9 cellular contexts compared by ENCODE assay signal in the genomic region with DNA sequence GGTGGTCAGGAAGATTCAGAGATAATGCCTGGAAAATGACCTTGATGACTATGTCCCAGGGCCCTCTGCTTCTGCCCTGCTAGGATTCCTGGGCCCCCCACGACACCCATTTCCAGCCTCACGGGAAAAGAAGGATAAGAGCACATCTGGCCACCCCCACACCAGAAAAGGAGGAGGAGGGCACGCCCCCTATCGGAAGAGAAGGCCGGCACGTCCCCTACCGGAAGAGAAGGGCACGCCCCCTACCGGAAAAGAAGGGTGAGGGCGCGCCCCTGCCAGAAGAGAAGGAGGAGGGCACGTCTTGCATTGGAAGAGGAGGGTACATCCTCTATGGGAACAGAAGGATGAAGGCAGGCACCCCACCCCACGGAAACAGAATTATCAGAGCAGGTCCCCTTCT.
A peak's percentile ranks its signal among the peaks of the same experiment; 100 is the strongest.
DNase-seq lines count a peak whose midpoint lies in the region; ATAC-seq, FAIRE-seq and TF ChIP-seq lines count a peak whose summit lies in the region.
"Had no signal": no experiment of that assay in that cellular context is flagged by ENCODE, and none has a peak within 500 bp of the region (broad histone marks: within the 10 kb centered on the region; RNA-seq: fewer than 3 reads in every experiment).

No MANE protein-coding gene starts in this region.

- no peaks in the 10 kb centered on the region for H3K36me3 ChIP-seq in small intestine (ENCODE audit: control insufficient read depth in 2 of 2, insufficient read depth in 2 of 2, low read length in 2 of 2)

- FAIRE-seq in small intestine (lab: Jason Lieb, UNC): no peak

- H3K4me3 ChIP-seq in epithelial cell of proximal tubule (ENCODE audit: low read depth, low read length) (no peak overlapping the region), small intestine (ENCODE audit: low read depth in 1 of 2, low read length in 2 of 2) (no peak overlapping the region)
- H3K4me3 ChIP-seq: skin epidermis had no signal

- no peaks in the 10 kb centered on the region for H3K27me3 ChIP-seq in small intestine (ENCODE audit: control insufficient read depth in 2 of 2, insufficient read depth in 2 of 2, low read length in 2 of 2)

- intact Hi-C loops in activated CD8-positive, alpha-beta T cell treated with anti-CD3 and anti-CD28 coated beads for 36 hours (cut with micrococcal nuclease): no loop called here

- no peak overlapping the region for H3K27ac ChIP-seq in small intestine (ENCODE audit: low read depth in 1 of 2, low read length in 1 of 2)
- H3K27ac ChIP-seq: skin epidermis had no signal

- DNase-seq in ELF-1 (ENCODE audit: low read depth, low spot score) (peak; percentile 74), NAMALWA (ENCODE audit: low spot score) (peak; percentile 82), epithelial cell of proximal tubule (ENCODE audit: low read depth) (no peak), small intestine (peak; percentile 58)
- peak; percentile 87 for DNase-seq in activated CD8-positive, alpha-beta T cell treated with anti-CD3 and anti-CD28 coated beads for 36 hours

- H3K4me3 Mint-ChIP-seq in activated CD8-positive, alpha-beta T cell treated with anti-CD3 and anti-CD28 coated beads for 36 hours: peak overlapping the region; percentile 40

- H3K9me3 Mint-ChIP-seq in activated CD8-positive, alpha-beta T cell treated with anti-CD3 and anti-CD28 coated beads for 36 hours: peaks cover 7% of the 10 kb centered on the region

- 6 to 18% (median 9%) methylated on average over 13 of the region's 13 CpGs for WGBS in small intestine, 3 donors

- TF ChIP-seq CTCF in activated CD8-positive, alpha-beta T cell treated with anti-CD3 and anti-CD28 coated beads for 36 hours (IDR thresholded peaks at IDR 0.05): peak; percentile 91
- peak; percentile 52 for TF ChIP-seq CTCF in epithelial cell of proximal tubule (conservative IDR thresholded peaks at IDR 0.05; ENCODE audit: low read depth, low read length)

- ATAC-seq in activated CD8-positive, alpha-beta T cell treated with anti-CD3 and anti-CD28 coated beads for 36 hours: peak; percentile 98
- ATAC-seq in GM19324 (IDR thresholded peaks at IDR 0.05; ENCODE audit: low FRiP score, unreplicated experiment) (no peak), GM18858 (IDR thresholded peaks at IDR 0.05; ENCODE audit: unreplicated experiment) (no peak), HG03469 (IDR thresholded peaks at IDR 0.05; ENCODE audit: unreplicated experiment) (no peak)

- H3K27ac Mint-ChIP-seq in activated CD8-positive, alpha-beta T cell treated with anti-CD3 and anti-CD28 coated beads for 36 hours: peak overlapping the region; percentile 69

- CTCF ChIA-PET in activated CD8-positive, alpha-beta T cell treated with anti-CD3 and anti-CD28 coated beads for 36 hours (lab: Charles Lee): interaction anchor here (0.9 to 1.4 kb wide), 3 partner anchors 9 to 39 kb away, joined by 3 to 6 read pairs (median 4); no protein-coding TSS in a partner anchor

- peaks cover 13% of the 10 kb centered on the region for H3K4me1 Mint-ChIP-seq in activated CD8-positive, alpha-beta T cell treated with anti-CD3 and anti-CD28 coated beads for 36 hours (ENCODE audit: low read depth)

- H3K4me1 ChIP-seq in small intestine (ENCODE audit: control insufficient read depth in 2 of 2, insufficient read depth in 1 of 2, low read depth in 1 of 2, low read length in 1 of 2): no peaks in the 10 kb centered on the region

- POLR2A ChIA-PET in activated CD8-positive, alpha-beta T cell treated with anti-CD3 and anti-CD28 coated beads for 36 hours (lab: Charles Lee): no interaction called here

- H3K9me3 ChIP-seq in small intestine (ENCODE audit: control insufficient read depth, low read depth): no peaks in the 10 kb centered on the region

- H3K36me3 Mint-ChIP-seq in activated CD8-positive, alpha-beta T cell treated with anti-CD3 and anti-CD28 coated beads for 36 hours (ENCODE audit: low read depth): no peaks in the 10 kb centered on the region

- H3K27me3 Mint-ChIP-seq in activated CD8-positive, alpha-beta T cell treated with anti-CD3 and anti-CD28 coated beads for 36 hours: no peaks in the 10 kb centered on the region
